In the genomic region with DNA sequence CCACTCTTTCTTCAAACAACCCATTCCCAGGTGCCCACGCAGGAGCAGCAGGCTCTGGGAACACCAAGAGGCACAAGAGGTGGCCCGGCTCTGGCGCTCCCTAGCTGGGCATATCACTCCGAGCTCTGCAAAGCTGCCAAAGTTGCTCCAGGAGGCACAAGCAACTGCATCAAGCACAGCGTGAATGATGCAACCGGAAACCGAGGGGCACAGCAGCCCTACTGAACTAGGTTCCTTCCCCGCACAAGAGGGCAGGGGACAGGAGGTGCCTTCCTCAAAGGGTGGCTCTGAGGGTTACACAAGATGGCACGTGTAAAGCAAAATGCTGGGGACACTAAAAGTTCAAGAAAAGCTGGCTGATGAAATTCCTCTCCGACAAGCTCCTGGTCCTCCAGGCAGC, we compare ENCODE assay signal across 11 cellular contexts. TPM values are rescaled to one million over a fixed set of nuclear protein-coding genes. Genes with fewer than 3 reads are reported as not detected.
DNase-seq lines count a peak whose midpoint lies in the region; ATAC-seq and TF ChIP-seq lines count a peak whose summit lies in the region.
"Had no signal": no experiment of that assay in that cellular context is flagged by ENCODE, and none has a peak within 500 bp of the region (broad histone marks: within the 10 kb centered on the region; RNA-seq: fewer than 3 reads in every experiment).

No MANE protein-coding gene starts in this region.

- H3K9ac ChIP-seq in HUES48 (ENCODE audit: low read depth, low read length) (no peak overlapping the region), skeletal muscle satellite cell (ENCODE audit: low read depth, low read length) (peak overlapping the region; percentile 28)

- H3K4me1 ChIP-seq in HUES48 (ENCODE audit: control insufficient read depth, insufficient read depth, low read length), result peaks cover 31% of the 10 kb centered on the region
- peaks cover 40% of the 10 kb centered on the region for H3K4me1 ChIP-seq in RWPE2 (ENCODE audit: insufficient read depth, poor library complexity, severe bottlenecking)
- peaks cover 50% of the 10 kb centered on the region for H3K4me1 ChIP-seq in skeletal muscle satellite cell (ENCODE audit: control insufficient read depth, insufficient read depth, low read length)
- H3K4me1 ChIP-seq in mucosa of descending colon (ENCODE audit: low read depth), result peaks cover 16% of the 10 kb centered on the region

- H3K36me3 ChIP-seq in HUES48 (ENCODE audit: control insufficient read depth, insufficient read depth, low read length), result peaks cover 9% of the 10 kb centered on the region; the same call in 1 of the 2 replicates
- peaks cover 34% of the 10 kb centered on the region for H3K36me3 ChIP-seq in RWPE2 (ENCODE audit: low read depth)
- H3K36me3 ChIP-seq in skeletal muscle satellite cell (ENCODE audit: insufficient read depth, low read length), result peaks cover 23% of the 10 kb centered on the region
- no peaks in the 10 kb centered on the region for H3K36me3 ChIP-seq in mucosa of descending colon (ENCODE audit: low read depth)

- H3K4me3 Mint-ChIP-seq in glutamatergic neuron (ENCODE audit: unreplicated experiment) (no peak overlapping the region), endothelial cell (ENCODE audit: unreplicated experiment) (no peak overlapping the region)
- H3K4me3 Mint-ChIP-seq: stimulated activated naive B cell treated with anti-CD40 and anti-IgM and Interleukin-4, amounts not matched to agents 10 μg/mL and 1 μg/mL and 100 μg/mL, for 72 hours had no signal

- H3K27me3 Mint-ChIP-seq in glutamatergic neuron (ENCODE audit: unreplicated experiment) (no peaks in the 10 kb centered on the region), endothelial cell (ENCODE audit: unreplicated experiment) (no peaks in the 10 kb centered on the region)
- H3K27me3 Mint-ChIP-seq: stimulated activated naive B cell treated with anti-CD40 and anti-IgM and Interleukin-4, amounts not matched to agents 10 μg/mL and 1 μg/mL and 100 μg/mL, for 72 hours had no signal

- H3K4me3 ChIP-seq in HUES48 (ENCODE audit: low read depth, low read length) (no peak overlapping the region), RWPE2 (ENCODE audit: severe bottlenecking) (no peak overlapping the region), skeletal muscle satellite cell (ENCODE audit: low read length) (peak overlapping the region; percentile 14), mucosa of descending colon (no peak overlapping the region)

- intact Hi-C loops in mucosa of descending colon (cut with DNase I, micrococcal nuclease), result no loop called here

- H3K4me2 ChIP-seq in skeletal muscle satellite cell (ENCODE audit: low read length), result peak overlapping the region; percentile 31

- H3K9me3 Mint-ChIP-seq in glutamatergic neuron (ENCODE audit: unreplicated experiment) (no peaks in the 10 kb centered on the region), endothelial cell (ENCODE audit: unreplicated experiment) (no peaks in the 10 kb centered on the region)
- H3K9me3 Mint-ChIP-seq: activated T-helper 2 cell treated with anti-CD3 and anti-CD28 coated beads, Interferon-gamma antibody, Interleukin-2, Interleukin-4, amounts not matched to agents 10 μg/mL and 5 μg/mL and 100 μg/mL, durations not matched to agents 14 hours and 24 hours and 36 hours; stimulated activated naive B cell treated with anti-CD40 and anti-IgM and Interleukin-4, amounts not matched to agents 10 μg/mL and 1 μg/mL and 100 μg/mL, for 72 hours had no signal

- no peaks in the 10 kb centered on the region for H3K9me3 ChIP-seq in HUES48 (ENCODE audit: control insufficient read depth, insufficient read depth, low read length)
- no peaks in the 10 kb centered on the region for H3K9me3 ChIP-seq in RWPE2 (ENCODE audit: severe bottlenecking)
- H3K9me3 ChIP-seq in skeletal muscle satellite cell (replicated peaks; ENCODE audit: low read length), result no peaks in the 10 kb centered on the region
- H3K9me3 ChIP-seq in mucosa of descending colon, result no peaks in the 10 kb centered on the region

- H3K27ac Mint-ChIP-seq in glutamatergic neuron (ENCODE audit: unreplicated experiment) (peak overlapping the region; percentile 83), endothelial cell (ENCODE audit: unreplicated experiment) (no peak overlapping the region)
- H3K27ac Mint-ChIP-seq: activated T-helper 2 cell treated with anti-CD3 and anti-CD28 coated beads, Interferon-gamma antibody, Interleukin-2, Interleukin-4, amounts not matched to agents 10 μg/mL and 5 μg/mL and 100 μg/mL, durations not matched to agents 14 hours and 24 hours and 36 hours; stimulated activated naive B cell treated with anti-CD40 and anti-IgM and Interleukin-4, amounts not matched to agents 10 μg/mL and 1 μg/mL and 100 μg/mL, for 72 hours had no signal

- peak overlapping the region; percentile 39 for H3K27ac ChIP-seq in HUES48 (ENCODE audit: low read depth, low read length)
- H3K27ac ChIP-seq in RWPE2 (ENCODE audit: poor library complexity, severe bottlenecking), result peak overlapping the region; percentile 58

- DNase-seq in RWPE2 (ENCODE audit: low spot score) (no peak), glutamatergic neuron (no peak), mucosa of descending colon (no peak), endothelial cell (ENCODE audit: low spot score) (no peak)
- DNase-seq: NCI-H187 treated with DMSO at 0.1 percent for 48 hours; stimulated activated naive B cell treated with anti-CD40 and anti-IgM and Interleukin-4, amounts not matched to agents 10 μg/mL and 1 μg/mL and 100 μg/mL, for 72 hours had no signal

- no peaks in the 10 kb centered on the region for H3K27me3 ChIP-seq in HUES48 (ENCODE audit: control insufficient read depth, insufficient read depth, low read length)
- no peaks in the 10 kb centered on the region for H3K27me3 ChIP-seq in RWPE2 (ENCODE audit: insufficient read depth, poor library complexity, severe bottlenecking)
- H3K27me3 ChIP-seq in skeletal muscle satellite cell (ENCODE audit: control insufficient read depth, insufficient read depth, low read length), result no peaks in the 10 kb centered on the region

- no peak for ATAC-seq in RWPE2 (ENCODE audit: low read depth)
- no peak for ATAC-seq in mucosa of descending colon
- no peak for ATAC-seq in GM21390 (IDR thresholded peaks at IDR 0.05; ENCODE audit: unreplicated experiment)
- ATAC-seq: stimulated activated naive B cell treated with anti-CD40 and anti-IgM and Interleukin-4, amounts not matched to agents 10 μg/mL and 1 μg/mL and 100 μg/mL, for 72 hours had no signal

- TF ChIP-seq CTCF in RWPE2 (IDR thresholded peaks at IDR 0.05; ENCODE audit: poor library complexity, severe bottlenecking) (no peak), glutamatergic neuron (IDR thresholded peaks at IDR 0.05; ENCODE audit: partially characterized antibody, unreplicated experiment) (no peak), mucosa of descending colon (IDR thresholded peaks at IDR 0.05) (no peak), endothelial cell (IDR thresholded peaks at IDR 0.05; ENCODE audit: unreplicated experiment) (no peak)

- no peaks in the 10 kb centered on the region for H3K36me3 Mint-ChIP-seq in glutamatergic neuron (ENCODE audit: unreplicated experiment)
- no peaks in the 10 kb centered on the region for H3K36me3 Mint-ChIP-seq in endothelial cell (ENCODE audit: low read depth, unreplicated experiment)

- H3K4me1 Mint-ChIP-seq in glutamatergic neuron (ENCODE audit: low read depth, unreplicated experiment), result peaks cover 53% of the 10 kb centered on the region
- H3K4me1 Mint-ChIP-seq in endothelial cell (ENCODE audit: unreplicated experiment), result peaks cover 24% of the 10 kb centered on the region

RNA-seq across cellular contexts. Expression of gene PSMB7, which starts 23.0 kb away (rescaled TPM):
- total RNA-seq in glutamatergic neuron (ENCODE audit: unreplicated experiment), result 185 TPM
- total RNA-seq in skeletal muscle satellite cell (2012; rRNA removed), result 244 and 299 TPM in 2 replicates
- total RNA-seq in mucosa of descending colon, result 100 to 1,000 TPM in 1 of 3 donors, 10 to 100 TPM in 2; 83.6 to 120 (median 92.3) TPM
- 180 TPM for total RNA-seq in endothelial cell (ENCODE audit: unreplicated experiment)

RNA-seq across cellular contexts. Expression of gene ADGRD2, which starts 58.0 kb away (rescaled TPM):
- not detected for total RNA-seq in glutamatergic neuron (ENCODE audit: unreplicated experiment)
- not detected in 2 replicates for total RNA-seq in skeletal muscle satellite cell (2012; rRNA removed)
- not detected for total RNA-seq in mucosa of descending colon
- not detected for total RNA-seq in endothelial cell (ENCODE audit: unreplicated experiment)
- total RNA-seq: activated T-helper 2 cell treated with anti-CD3 and anti-CD28 coated beads, Interferon-gamma antibody, Interleukin-2, Interleukin-4, amounts not matched to agents 10 μg/mL and 5 μg/mL and 100 μg/mL, durations not matched to agents 14 hours and 24 hours and 36 hours; kidney epithelial cell had no signal
